Comparison of ENCODE assay signal across 19 cellular contexts in the genomic region with DNA sequence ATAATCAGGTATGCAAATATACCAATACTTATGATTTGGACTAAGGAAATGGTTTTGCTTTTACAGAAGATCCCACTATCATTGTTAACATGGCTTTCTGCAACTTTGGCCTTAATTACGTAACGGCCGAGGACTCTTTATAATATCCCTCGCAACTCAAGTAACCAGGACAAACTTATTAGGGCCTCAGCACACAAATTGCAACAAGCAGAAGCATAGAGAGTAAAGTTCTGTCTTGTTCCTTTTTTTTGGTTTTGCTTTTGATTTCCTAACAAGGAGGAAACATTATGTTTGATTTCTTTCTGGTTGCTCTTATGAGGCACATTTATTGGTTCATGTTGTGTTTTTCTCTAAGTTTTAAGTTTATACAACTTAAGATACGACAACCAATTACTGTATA.
A peak's percentile ranks its signal among the peaks of the same experiment; 100 is the strongest.
DNase-seq lines count a peak whose midpoint lies in the region; ATAC-seq lines count a peak whose summit lies in the region.
"Had no signal": no experiment of that assay in that cellular context is flagged by ENCODE, and none has a peak within 500 bp of the region (broad histone marks: within the 10 kb centered on the region; RNA-seq: fewer than 3 reads in every experiment).

No MANE protein-coding gene starts in this region.

- ATAC-seq in GM19023 (IDR thresholded peaks at IDR 0.05; ENCODE audit: unreplicated experiment) (peak; percentile 24), HG02798 (IDR thresholded peaks at IDR 0.05; ENCODE audit: poor library complexity, unreplicated experiment) (peak; percentile 27), naive B cell (ENCODE audit: low read depth in 2 of 2) (peak; percentile 34 to 70), GM18870 (IDR thresholded peaks at IDR 0.05; ENCODE audit: unreplicated experiment) (no peak)
- ATAC-seq: heart left ventricle had no signal

- H3K4me3 Mint-ChIP-seq in naive B cell: peak overlapping the region in 1 of 8 donors; percentile 40
- H3K4me3 Mint-ChIP-seq in activated CD4-positive, alpha-beta memory T cell treated with anti-CD3 and anti-CD28 coated beads, Interleukin-2, amount 10 ng/mL, durations not matched to agents 7 days and 5 days: no peak overlapping the region
- H3K4me3 Mint-ChIP-seq: dendritic cell treated with granulocyte-macrophage colony-stimulating factor and Interleukin-4, amounts not matched to agents 40 ng/mL and 50 ng/mL, for 4 days; mesothelial cell of epicardium had no signal

- POLR2A ChIA-PET in activated CD4-positive, alpha-beta memory T cell treated with anti-CD3 and anti-CD28 coated beads, Interleukin-2, amount 10 ng/mL, durations not matched to agents 7 days and 5 days (lab: Charles Lee): no interaction called here

- CTCF ChIA-PET in activated CD4-positive, alpha-beta memory T cell treated with anti-CD3 and anti-CD28 coated beads, Interleukin-2, amount 10 ng/mL, durations not matched to agents 7 days and 5 days (lab: Charles Lee): no interaction called here

- H3K4me1 Mint-ChIP-seq in naive B cell: peaks cover 8 to 17% (median 9%) of the 10 kb centered on the region in 3 donors
- peaks cover 3% of the 10 kb centered on the region for H3K4me1 Mint-ChIP-seq in activated CD4-positive, alpha-beta memory T cell treated with anti-CD3 and anti-CD28 coated beads, Interleukin-2, amount 10 ng/mL, durations not matched to agents 7 days and 5 days
- H3K4me1 Mint-ChIP-seq: mesothelial cell of epicardium had no signal

- H3K27ac Mint-ChIP-seq in naive B cell: peak overlapping the region in 2 of 6 donors; percentile 9 to 51
- H3K27ac Mint-ChIP-seq in activated CD4-positive, alpha-beta memory T cell treated with anti-CD3 and anti-CD28 coated beads, Interleukin-2, amount 10 ng/mL, durations not matched to agents 7 days and 5 days: no peak overlapping the region
- H3K27ac Mint-ChIP-seq: dendritic cell treated with granulocyte-macrophage colony-stimulating factor and Interleukin-4, amounts not matched to agents 40 ng/mL and 50 ng/mL, for 4 days; mesothelial cell of epicardium had no signal

- H3K36me3 Mint-ChIP-seq in naive B cell: no peaks in the 10 kb centered on the region
- H3K36me3 Mint-ChIP-seq in activated CD4-positive, alpha-beta memory T cell treated with anti-CD3 and anti-CD28 coated beads, Interleukin-2, amount 10 ng/mL, durations not matched to agents 7 days and 5 days (ENCODE audit: low read depth): no peaks in the 10 kb centered on the region
- H3K36me3 Mint-ChIP-seq: mesothelial cell of epicardium had no signal

- no peaks in the 10 kb centered on the region for H3K9me3 Mint-ChIP-seq in naive B cell
- H3K9me3 Mint-ChIP-seq in activated CD4-positive, alpha-beta memory T cell treated with anti-CD3 and anti-CD28 coated beads, Interleukin-2, amount 10 ng/mL, durations not matched to agents 7 days and 5 days: no peaks in the 10 kb centered on the region
- H3K9me3 Mint-ChIP-seq: dendritic cell treated with granulocyte-macrophage colony-stimulating factor and Interleukin-4, amounts not matched to agents 40 ng/mL and 50 ng/mL, for 4 days; mesothelial cell of epicardium had no signal

- H3K27me3 Mint-ChIP-seq in naive B cell: peaks cover 0 to 11% (median 8%) of the 10 kb centered on the region in 3 donors
- H3K27me3 Mint-ChIP-seq in activated CD4-positive, alpha-beta memory T cell treated with anti-CD3 and anti-CD28 coated beads, Interleukin-2, amount 10 ng/mL, durations not matched to agents 7 days and 5 days: peaks cover 3% of the 10 kb centered on the region
- H3K27me3 Mint-ChIP-seq: dendritic cell treated with granulocyte-macrophage colony-stimulating factor and Interleukin-4, amounts not matched to agents 40 ng/mL and 50 ng/mL, for 4 days had no signal

- DNase-seq in NOMO-1 treated with DMSO at 0.1 percent for 48 hours (lab: John Stamatoyannopoulos, UW; ENCODE audit: unreplicated experiment): peak; percentile 75
- no peak for DNase-seq in naive B cell
- DNase-seq in DMS53 (lab: John Stamatoyannopoulos, UW): no peak
- no peak for DNase-seq in activated CD4-positive, alpha-beta memory T cell treated with anti-CD3 and anti-CD28 coated beads, Interleukin-2, amount 10 ng/mL, durations not matched to agents 7 days and 5 days
- DNase-seq in NCI-H2227 treated with DMSO at 0.1 percent for 48 hours (lab: John Stamatoyannopoulos, UW): no peak
- DNase-seq: activated CD4-positive, alpha-beta T cell treated with anti-CD3 and anti-CD28 coated beads for 1 hour; activated CD8-positive, alpha-beta memory T cell treated with anti-CD3 and anti-CD28 coated beads, Interleukin-2, amount 50 U/mL, for 4 hours; activated naive CD4-positive, alpha-beta T cell; BE2C; heart left ventricle; NCI-H1048; right lobe of liver; stimulated activated CD8-positive, alpha-beta memory T cell treated with anti-CD3 and anti-CD28 coated beads, Interleukin-4, amount 100 ng/mL, for 48 hours; T-helper 2 cell had no signal
